In genomic region chr7:4787541-4787940, GRCh38 we compare ENCODE assay signal across 1 cellular context.
TF ChIP-seq lines count a peak whose summit lies in the region.

No MANE protein-coding gene starts in this region.

TF ChIP-seq in GM12878, 131 proteins besides CTCF, POLR2A, EP300 and RAD21:
- TF ChIP-seq, protein P1, sequence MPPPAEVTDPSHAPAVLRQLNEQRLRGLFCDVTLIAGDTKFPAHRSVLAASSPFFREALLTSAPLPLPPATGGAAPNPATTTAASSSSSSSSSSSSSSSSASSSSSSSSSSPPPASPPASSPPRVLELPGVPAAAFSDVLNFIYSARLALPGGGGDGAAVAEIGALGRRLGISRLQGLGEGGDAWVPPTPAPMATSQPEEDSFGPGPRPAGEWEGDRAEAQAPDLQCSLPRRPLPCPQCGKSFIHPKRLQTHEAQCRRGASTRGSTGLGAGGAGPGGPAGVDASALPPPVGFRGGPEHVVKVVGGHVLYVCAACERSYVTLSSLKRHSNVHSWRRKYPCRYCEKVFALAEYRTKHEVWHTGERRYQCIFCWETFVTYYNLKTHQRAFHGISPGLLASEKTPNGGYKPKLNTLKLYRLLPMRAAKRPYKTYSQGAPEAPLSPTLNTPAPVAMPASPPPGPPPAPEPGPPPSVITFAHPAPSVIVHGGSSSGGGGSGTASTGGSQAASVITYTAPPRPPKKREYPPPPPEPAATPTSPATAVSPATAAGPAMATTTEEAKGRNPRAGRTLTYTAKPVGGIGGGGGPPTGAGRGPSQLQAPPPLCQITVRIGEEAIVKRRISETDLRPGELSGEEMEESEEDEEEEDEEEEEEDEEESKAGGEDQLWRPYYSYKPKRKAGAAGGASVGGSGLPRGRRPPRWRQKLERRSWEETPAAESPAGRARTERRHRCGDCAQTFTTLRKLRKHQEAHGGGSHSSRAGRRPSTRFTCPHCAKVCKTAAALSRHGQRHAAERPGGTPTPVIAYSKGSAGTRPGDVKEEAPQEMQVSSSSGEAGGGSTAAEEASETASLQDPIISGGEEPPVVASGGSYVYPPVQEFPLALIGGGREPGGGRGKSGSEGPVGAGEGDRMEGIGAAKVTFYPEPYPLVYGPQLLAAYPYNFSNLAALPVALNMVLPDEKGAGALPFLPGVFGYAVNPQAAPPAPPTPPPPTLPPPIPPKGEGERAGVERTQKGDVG (CRISPR knock-in tag; IDR thresholded peaks at IDR 0.05): no peak
- TF ChIP-seq TCF7 (IDR thresholded peaks at IDR 0.05; ENCODE audit: borderline replicate concordance) (no peak), MLLT1 (IDR thresholded peaks at IDR 0.05) (no peak), SREBF1 (IDR thresholded peaks at IDR 0.05; ENCODE audit: low read length) (no peak)
